Comparison of ENCODE assay signal across 8 cellular contexts in the genomic region with DNA sequence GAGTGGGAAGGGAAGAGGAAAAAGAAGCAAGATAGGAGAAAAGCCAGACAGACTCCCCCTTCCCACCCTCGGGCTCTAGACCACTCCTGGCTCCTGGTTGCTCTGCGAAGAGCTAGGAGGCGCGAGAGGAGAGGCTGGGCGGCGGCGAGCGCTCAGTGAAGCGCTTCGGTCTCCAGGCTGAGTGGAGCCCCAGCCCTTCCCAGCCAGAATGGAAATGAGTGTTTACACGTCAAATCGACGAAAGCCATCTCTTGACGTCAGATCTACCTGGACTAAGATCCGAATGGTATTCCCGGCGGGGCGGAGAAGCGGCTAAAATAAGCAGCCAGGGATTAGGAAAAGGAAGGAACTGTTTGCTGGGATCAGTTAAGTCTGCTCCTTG. TPM values are rescaled to one million over a fixed set of nuclear protein-coding genes. Genes with fewer than 3 reads are reported as not detected.
DNase-seq lines count a peak whose midpoint lies in the region; TF ChIP-seq lines count a peak whose summit lies in the region.

A gene (minus strand): TSS at position 183 of the 382 bp plus-strand sequence. CDS start 206 bp downstream, outside the sequence.

- 0% methylated on average over 17 to 19 of the region's 19 CpGs for WGBS in mesodermal cell (ENCODE audit: insufficient coverage in 2 of 2), 2 experiments

- H3K4me1 ChIP-seq in BE2C (no peaks in the 10 kb centered on the region), mesodermal cell (ENCODE audit: control insufficient read depth, insufficient read depth, low read length, poor library complexity, severe bottlenecking) (peaks cover 16% of the 10 kb centered on the region)

- H3K27me3 ChIP-seq in BE2C (peaks cover 13% of the 10 kb centered on the region), MG63 (no peaks in the 10 kb centered on the region; the same call in 1 of the 2 replicates)

- H3K36me3 ChIP-seq in BE2C (no peaks in the 10 kb centered on the region), MG63 (no peaks in the 10 kb centered on the region), mesodermal cell (ENCODE audit: control insufficient read depth, insufficient read depth, low read length) (no peaks in the 10 kb centered on the region)

- no peaks in the 10 kb centered on the region for H3K9me3 ChIP-seq in BE2C
- no peaks in the 10 kb centered on the region for H3K9me3 ChIP-seq in MG63
- H3K9me3 ChIP-seq in mesodermal cell (ENCODE audit: control insufficient read depth, low read length): no peaks in the 10 kb centered on the region

- TF ChIP-seq CTCF in BE2C (IDR thresholded peaks at IDR 0.05; ENCODE audit: low read depth, low read length) (no peak), VCaP (conservative IDR thresholded peaks at IDR 0.05) (no peak)

- H3K4me3 ChIP-seq in BE2C (ENCODE audit: low read depth, low read length) (peak within 1 kb of the TSS; percentile 67), MG63 (peak within 1 kb of the TSS; percentile 31), mesodermal cell (ENCODE audit: extremely low read depth, insufficient read depth, low read length, poor library complexity, severe bottlenecking) (peak within 1 kb of the TSS; percentile 12)

- peak; percentile 56 for DNase-seq in BE2C
- no peak for DNase-seq in MG63
- DNase-seq in NCI-H226: no peak
- no peak for DNase-seq in epidermal melanocyte (ENCODE audit: insufficient read length, low spot score)
- no peak for DNase-seq in HPDE6-E6E7 (ENCODE audit: extremely low spot score)
- DNase-seq in SK-N-DZ (ENCODE audit: low spot score): no peak

- peak within 1 kb of the TSS; percentile 40; the same call in 1 of the 2 replicates for H3K27ac ChIP-seq in VCaP
- no peak within 1 kb of the TSS for H3K27ac ChIP-seq in mesodermal cell (ENCODE audit: low read depth, low read length, severe bottlenecking)

RNA-seq across cellular contexts. Expression of the gene that starts here (rescaled TPM):
- 1.5 TPM for polyA plus RNA-seq in BE2C (2012; ENCODE audit: insufficient read depth, insufficient read length, low read depth)
- 0.10 TPM in 1 of 2 replicates, not detected in the other for total RNA-seq in MG63 (2014; rRNA removed; shearing (Covaris generic); ENCODE audit: low replicate concordance)
- 0.77 TPM for polyA plus RNA-seq in mesodermal cell (2013, experiment 1 of 2)
- polyA plus RNA-seq in mesodermal cell (2013, experiment 2 of 2): 0.56 TPM
- polyA plus RNA-seq in SK-N-DZ (2014; cell fraction: cytosol; rRNA removed): not detected in 2 replicates
- polyA plus RNA-seq in SK-N-DZ (2014; cell fraction: nucleus; rRNA removed): not detected in 2 replicates

Comparison
In these comparisons a context has a peak if more than half of its experiments do, and no peak if none do; other contexts are left out.
1. H3K4me3 ChIP-seq: peak in every context shown above with its lines; median percentile 67 in BE2C; 31 in MG63; 12 in mesodermal cell.